In the genomic region with DNA sequence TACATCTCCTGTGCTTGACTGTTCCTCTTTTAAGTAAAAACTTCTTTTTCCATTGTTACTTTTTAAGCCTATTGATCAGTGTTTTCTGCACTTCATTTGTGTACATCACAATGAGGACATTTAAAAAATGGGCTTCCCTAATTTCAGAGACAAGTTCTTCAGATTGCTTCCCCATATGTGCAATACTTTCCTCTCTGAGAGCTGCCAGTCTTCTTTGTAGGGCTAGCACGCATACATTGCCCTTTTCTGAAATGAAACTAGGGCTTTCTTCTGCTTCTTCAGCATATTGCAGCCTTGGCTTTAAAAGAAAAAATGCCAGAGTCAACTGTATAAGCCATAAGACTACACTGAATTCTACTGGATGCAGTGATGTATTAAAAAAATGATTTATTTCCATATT, we compare ENCODE assay signal across 2 cellular contexts.
TF ChIP-seq lines count a peak whose summit lies in the region.

No MANE protein-coding gene starts in this region.

TF ChIP-seq in SK-N-SH, 30 proteins besides CTCF, POLR2A, EP300 and RAD21:
- TF ChIP-seq RXRA (IDR thresholded peaks at IDR 0.05; ENCODE audit: borderline replicate concordance, low read depth), result no peak
- TF ChIP-seq, protein P1, sequence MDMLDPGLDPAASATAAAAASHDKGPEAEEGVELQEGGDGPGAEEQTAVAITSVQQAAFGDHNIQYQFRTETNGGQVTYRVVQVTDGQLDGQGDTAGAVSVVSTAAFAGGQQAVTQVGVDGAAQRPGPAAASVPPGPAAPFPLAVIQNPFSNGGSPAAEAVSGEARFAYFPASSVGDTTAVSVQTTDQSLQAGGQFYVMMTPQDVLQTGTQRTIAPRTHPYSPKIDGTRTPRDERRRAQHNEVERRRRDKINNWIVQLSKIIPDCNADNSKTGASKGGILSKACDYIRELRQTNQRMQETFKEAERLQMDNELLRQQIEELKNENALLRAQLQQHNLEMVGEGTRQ (IDR thresholded peaks at IDR 0.05; ENCODE audit: borderline replicate concordance, low read depth, low read length), result no peak
- TF ChIP-seq PBX3 (IDR thresholded peaks at IDR 0.05), result no peak
- no peak for TF ChIP-seq TAF1 (IDR thresholded peaks at IDR 0.05; ENCODE audit: borderline replicate concordance, low read depth, low read length)
- no peak for TF ChIP-seq POLR2AphosphoS5 (IDR thresholded peaks at IDR 0.05; ENCODE audit: low read depth, low read length)
- TF ChIP-seq CHD2 (IDR thresholded peaks at IDR 0.05; ENCODE audit: low read length, partially characterized antibody), result no peak
- TF ChIP-seq TCF12 (IDR thresholded peaks at IDR 0.05), result no peak
- TF ChIP-seq TEAD4 (IDR thresholded peaks at IDR 0.05; ENCODE audit: borderline replicate concordance, insufficient read depth), result no peak
- TF ChIP-seq, protein P2, sequence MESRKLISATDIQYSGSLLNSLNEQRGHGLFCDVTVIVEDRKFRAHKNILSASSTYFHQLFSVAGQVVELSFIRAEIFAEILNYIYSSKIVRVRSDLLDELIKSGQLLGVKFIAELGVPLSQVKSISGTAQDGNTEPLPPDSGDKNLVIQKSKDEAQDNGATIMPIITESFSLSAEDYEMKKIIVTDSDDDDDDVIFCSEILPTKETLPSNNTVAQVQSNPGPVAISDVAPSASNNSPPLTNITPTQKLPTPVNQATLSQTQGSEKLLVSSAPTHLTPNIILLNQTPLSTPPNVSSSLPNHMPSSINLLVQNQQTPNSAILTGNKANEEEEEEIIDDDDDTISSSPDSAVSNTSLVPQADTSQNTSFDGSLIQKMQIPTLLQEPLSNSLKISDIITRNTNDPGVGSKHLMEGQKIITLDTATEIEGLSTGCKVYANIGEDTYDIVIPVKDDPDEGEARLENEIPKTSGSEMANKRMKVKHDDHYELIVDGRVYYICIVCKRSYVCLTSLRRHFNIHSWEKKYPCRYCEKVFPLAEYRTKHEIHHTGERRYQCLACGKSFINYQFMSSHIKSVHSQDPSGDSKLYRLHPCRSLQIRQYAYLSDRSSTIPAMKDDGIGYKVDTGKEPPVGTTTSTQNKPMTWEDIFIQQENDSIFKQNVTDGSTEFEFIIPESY (IDR thresholded peaks at IDR 0.05; ENCODE audit: borderline replicate concordance, low read depth), result no peak
- TF ChIP-seq YY1 (IDR thresholded peaks at IDR 0.05; ENCODE audit: low read depth), result no peak
- no peak for TF ChIP-seq GATA2 (CRISPR knock-in tag; IDR thresholded peaks at IDR 0.05)
- TF ChIP-seq RFX5 (IDR thresholded peaks at IDR 0.05; ENCODE audit: low read length), result no peak
- no peak for TF ChIP-seq ELF1 (IDR thresholded peaks at IDR 0.05)
- no peak for TF ChIP-seq MXI1 (IDR thresholded peaks at IDR 0.05; ENCODE audit: low read depth, low read length)
- TF ChIP-seq NRF1 (IDR thresholded peaks at IDR 0.05; ENCODE audit: low read depth, low read length), result no peak
- no peak for TF ChIP-seq IRF3 (IDR thresholded peaks at IDR 0.05; ENCODE audit: low read depth, low read length)
- TF ChIP-seq GABPA (IDR thresholded peaks at IDR 0.05; ENCODE audit: low read depth), result no peak
- TF ChIP-seq, protein P3, sequence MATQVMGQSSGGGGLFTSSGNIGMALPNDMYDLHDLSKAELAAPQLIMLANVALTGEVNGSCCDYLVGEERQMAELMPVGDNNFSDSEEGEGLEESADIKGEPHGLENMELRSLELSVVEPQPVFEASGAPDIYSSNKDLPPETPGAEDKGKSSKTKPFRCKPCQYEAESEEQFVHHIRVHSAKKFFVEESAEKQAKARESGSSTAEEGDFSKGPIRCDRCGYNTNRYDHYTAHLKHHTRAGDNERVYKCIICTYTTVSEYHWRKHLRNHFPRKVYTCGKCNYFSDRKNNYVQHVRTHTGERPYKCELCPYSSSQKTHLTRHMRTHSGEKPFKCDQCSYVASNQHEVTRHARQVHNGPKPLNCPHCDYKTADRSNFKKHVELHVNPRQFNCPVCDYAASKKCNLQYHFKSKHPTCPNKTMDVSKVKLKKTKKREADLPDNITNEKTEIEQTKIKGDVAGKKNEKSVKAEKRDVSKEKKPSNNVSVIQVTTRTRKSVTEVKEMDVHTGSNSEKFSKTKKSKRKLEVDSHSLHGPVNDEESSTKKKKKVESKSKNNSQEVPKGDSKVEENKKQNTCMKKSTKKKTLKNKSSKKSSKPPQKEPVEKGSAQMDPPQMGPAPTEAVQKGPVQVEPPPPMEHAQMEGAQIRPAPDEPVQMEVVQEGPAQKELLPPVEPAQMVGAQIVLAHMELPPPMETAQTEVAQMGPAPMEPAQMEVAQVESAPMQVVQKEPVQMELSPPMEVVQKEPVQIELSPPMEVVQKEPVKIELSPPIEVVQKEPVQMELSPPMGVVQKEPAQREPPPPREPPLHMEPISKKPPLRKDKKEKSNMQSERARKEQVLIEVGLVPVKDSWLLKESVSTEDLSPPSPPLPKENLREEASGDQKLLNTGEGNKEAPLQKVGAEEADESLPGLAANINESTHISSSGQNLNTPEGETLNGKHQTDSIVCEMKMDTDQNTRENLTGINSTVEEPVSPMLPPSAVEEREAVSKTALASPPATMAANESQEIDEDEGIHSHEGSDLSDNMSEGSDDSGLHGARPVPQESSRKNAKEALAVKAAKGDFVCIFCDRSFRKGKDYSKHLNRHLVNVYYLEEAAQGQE (IDR thresholded peaks at IDR 0.05; ENCODE audit: low read depth, low read length), result no peak
TF ChIP-seq in SK-N-SH: peak in this region for 0.

TF ChIP-seq in H1, 55 proteins besides CTCF, POLR2A, EP300 and RAD21:
- TF ChIP-seq FOSL1 (IDR thresholded peaks at IDR 0.05; ENCODE audit: insufficient read depth, low read depth, low read length) (no peak), NRF1 (IDR thresholded peaks at IDR 0.05; ENCODE audit: low read depth, low read length) (no peak), CHD1 (IDR thresholded peaks at IDR 0.05; ENCODE audit: low read depth, low read length) (no peak), BACH1 (IDR thresholded peaks at IDR 0.05; ENCODE audit: low read length) (no peak)
- TF ChIP-seq, protein P4, sequence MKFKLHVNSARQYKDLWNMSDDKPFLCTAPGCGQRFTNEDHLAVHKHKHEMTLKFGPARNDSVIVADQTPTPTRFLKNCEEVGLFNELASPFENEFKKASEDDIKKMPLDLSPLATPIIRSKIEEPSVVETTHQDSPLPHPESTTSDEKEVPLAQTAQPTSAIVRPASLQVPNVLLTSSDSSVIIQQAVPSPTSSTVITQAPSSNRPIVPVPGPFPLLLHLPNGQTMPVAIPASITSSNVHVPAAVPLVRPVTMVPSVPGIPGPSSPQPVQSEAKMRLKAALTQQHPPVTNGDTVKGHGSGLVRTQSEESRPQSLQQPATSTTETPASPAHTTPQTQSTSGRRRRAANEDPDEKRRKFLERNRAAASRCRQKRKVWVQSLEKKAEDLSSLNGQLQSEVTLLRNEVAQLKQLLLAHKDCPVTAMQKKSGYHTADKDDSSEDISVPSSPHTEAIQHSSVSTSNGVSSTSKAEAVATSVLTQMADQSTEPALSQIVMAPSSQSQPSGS (IDR thresholded peaks at IDR 0.05; ENCODE audit: low read length), result no peak
